18 cellular contexts compared by ENCODE assay signal in genomic region chr1:35533596-35533995, GRCh38. TPM values are rescaled to one million over a fixed set of nuclear protein-coding genes. Genes with fewer than 3 reads are reported as not detected.
"Had no signal": no experiment of that assay in that cellular context is flagged by ENCODE, and none has a peak within 500 bp of the region (broad histone marks: within the 10 kb centered on the region; RNA-seq: fewer than 3 reads in every experiment).

No MANE protein-coding gene starts in this region.

- H3K4me3 Mint-ChIP-seq: activated B cell treated with CpG ODN at 0.5 μM for 24 hours; activated CD4-positive, alpha-beta T cell treated with anti-CD3 and anti-CD28 coated beads, Interleukin-2, amount 10 ng/mL, durations not matched to agents 24 days and 14 days; neural progenitor cell; stimulated activated naive CD8-positive, alpha-beta T cell treated with anti-CD3 and anti-CD28 coated beads, Interleukin-15, amount 100 ng/mL, for 72 hours; T-helper 1 cell treated with Interleukin-12 subunit alpha and Interleukin-12 subunit beta and Interleukin-4 antibody, amounts not matched to agents 30 μg/mL and 1 μg/mL, for 36 hours had no signal

- ATAC-seq: body of pancreas; esophagus mucosa; left lobe of liver; stimulated activated naive CD8-positive, alpha-beta T cell treated with anti-CD3 and anti-CD28 coated beads, Interleukin-15, amount 100 ng/mL, for 72 hours had no signal

- H3K4me3 ChIP-seq: body of pancreas, neural progenitor cell, ovary, uterus had no signal

- H3K27ac ChIP-seq: body of pancreas, neural progenitor cell, ovary, uterus had no signal

- H3K27me3 ChIP-seq: body of pancreas, neural progenitor cell, ovary, uterus had no signal

- H3K4me1 ChIP-seq: uterus had no signal

- H3K27ac Mint-ChIP-seq: activated B cell treated with CpG ODN at 0.5 μM for 24 hours; activated CD4-positive, alpha-beta T cell treated with anti-CD3 and anti-CD28 coated beads, Interleukin-2, amount 10 ng/mL, durations not matched to agents 24 days and 14 days; activated T-helper 2 cell treated with anti-CD3 and anti-CD28 coated beads, Interferon-gamma antibody, Interleukin-2, Interleukin-4, amounts not matched to agents 10 μg/mL and 5 μg/mL and 100 μg/mL, durations not matched to agents 14 hours and 24 hours and 36 hours; neural progenitor cell; stimulated activated naive CD8-positive, alpha-beta T cell treated with anti-CD3 and anti-CD28 coated beads, Interleukin-15, amount 100 ng/mL, for 72 hours; T-helper 1 cell treated with Interleukin-12 subunit alpha and Interleukin-12 subunit beta and Interleukin-4 antibody, amounts not matched to agents 30 μg/mL and 1 μg/mL, for 36 hours had no signal

- FAIRE-seq: islet of Langerhans had no signal

- DNase-seq: activated B cell treated with CpG ODN at 0.5 μM for 24 hours; activated CD4-positive, alpha-beta T cell treated with anti-CD3 and anti-CD28 coated beads, Interleukin-2, amount 10 ng/mL, durations not matched to agents 24 days and 14 days; activated CD8-positive, alpha-beta memory T cell treated with anti-CD3 and anti-CD28 coated beads for 24 hours; activated naive CD4-positive, alpha-beta T cell treated with anti-CD3 and anti-CD28 coated beads, Interleukin-2, amount 50 U/mL, for 16 hours; body of pancreas; dermis blood vessel endothelial cell; foreskin fibroblast; head of caudate nucleus; ovary; stimulated activated CD4-positive, alpha-beta T cell treated with anti-CD3 and anti-CD28 coated beads, Interleukin-12 subunit alpha, Interleukin-12 subunit beta, amount 100 ng/mL, for 4 hours; stimulated activated naive CD8-positive, alpha-beta T cell treated with anti-CD3 and anti-CD28 coated beads, Interleukin-15, amount 100 ng/mL, for 72 hours; uterus had no signal

- H3K9me3 ChIP-seq: body of pancreas, ovary, uterus had no signal

- H2AFZ ChIP-seq: neural progenitor cell had no signal

- H3K9ac ChIP-seq: neural progenitor cell had no signal

- H3K27me3 Mint-ChIP-seq: activated B cell treated with CpG ODN at 0.5 μM for 24 hours; activated CD4-positive, alpha-beta T cell treated with anti-CD3 and anti-CD28 coated beads, Interleukin-2, amount 10 ng/mL, durations not matched to agents 24 days and 14 days; stimulated activated naive CD8-positive, alpha-beta T cell treated with anti-CD3 and anti-CD28 coated beads, Interleukin-15, amount 100 ng/mL, for 72 hours had no signal

- H3K36me3 ChIP-seq: ovary, uterus had no signal

- H3K4me2 ChIP-seq: neural progenitor cell had no signal

RNA-seq across cellular contexts. Expression of gene TFAP2E, which starts 39.5 kb away (rescaled TPM):
- total RNA-seq: body of pancreas had no signal
